ENCODE assay signal across 27 cellular contexts in genomic region chr12:7583471-7583870, GRCh38.
"Had no signal": no experiment of that assay in that cellular context is flagged by ENCODE, and none has a peak within 500 bp of the region (broad histone marks: within the 10 kb centered on the region; RNA-seq: fewer than 3 reads in every experiment).

No MANE protein-coding gene starts in this region.

- H3K36me3 Mint-ChIP-seq: activated CD4-positive, alpha-beta memory T cell treated with anti-CD3 and anti-CD28 coated beads for 36 hours; memory B cell had no signal

- H3K27me3 ChIP-seq: esophagus squamous epithelium, stomach, tibial artery, uterus had no signal

- ATAC-seq: left cardiac atrium; naive thymus-derived CD4-positive, alpha-beta T cell; right cardiac atrium; stimulated activated naive B cell treated with anti-CD40 and anti-IgM and Interleukin-4, amounts not matched to agents 10 μg/mL and 1 μg/mL and 100 μg/mL, for 72 hours had no signal

- H3K9me3 ChIP-seq: tibial artery, uterus had no signal

- H3K4me1 ChIP-seq: esophagus squamous epithelium, parathyroid adenoma, stomach, tibial artery, uterus had no signal

- H3K9me3 Mint-ChIP-seq: activated T-helper 17 cell treated with anti-CD3 and anti-CD28 coated beads, Interleukin-2, amount 50 U/mL, for 72 hours had no signal

- H3K27ac ChIP-seq: esophagus squamous epithelium, parathyroid adenoma, stomach, tibial artery, uterus, WERI-Rb-1 had no signal

- H3K79me2 ChIP-seq: parathyroid adenoma had no signal

- H3K4me3 ChIP-seq: esophagus squamous epithelium, stomach, tibial artery, uterus had no signal

- H2AFZ ChIP-seq: parathyroid adenoma had no signal

- H3K36me3 ChIP-seq: esophagus squamous epithelium, stomach, tibial artery, uterus, WERI-Rb-1 had no signal

- H3K9ac ChIP-seq: parathyroid adenoma had no signal

- DNase-seq: activated CD8-positive, alpha-beta memory T cell treated with anti-CD3 and anti-CD28 coated beads, Interleukin-2, amount 50 U/mL, for 48 hours; activated gamma-delta T cell treated with Interleukin-2 at 50 U/mL for 16 hours; activated naive CD4-positive, alpha-beta T cell treated with anti-CD3 and anti-CD28 coated beads, Interleukin-2, amount 50 U/mL, for 16 hours; activated T-cell treated with anti-CD3 and anti-CD28 coated beads, Interleukin-2, amount 50 U/mL, for 4 hours; amygdala; central memory CD4-positive, alpha-beta T cell; endodermal cell; esophagus squamous epithelium; glutamatergic neuron; left cardiac atrium; midbrain; naive thymus-derived CD4-positive, alpha-beta T cell; nucleus accumbens; right cardiac atrium; stimulated activated CD4-positive, alpha-beta T cell treated with anti-CD3 and anti-CD28 coated beads, Interleukin-2, amount 100 ng/mL, for 24 hours; stimulated activated naive B cell treated with anti-CD40 and anti-IgM and Interleukin-4, amounts not matched to agents 10 μg/mL and 1 μg/mL and 100 μg/mL, for 72 hours; T-helper 9 cell; tibial artery; uterus; WERI-Rb-1 had no signal

- H3K4me3 Mint-ChIP-seq: activated CD4-positive, alpha-beta memory T cell treated with anti-CD3 and anti-CD28 coated beads for 36 hours; activated T-cell treated with anti-CD3 and anti-CD28 coated beads, Interleukin-2, amount 50 U/mL, for 4 hours; activated T-helper 17 cell treated with anti-CD3 and anti-CD28 coated beads, Interleukin-2, amount 50 U/mL, for 72 hours; dendritic cell treated with granulocyte-macrophage colony-stimulating factor and Interleukin-4, amounts not matched to agents 40 ng/mL and 50 ng/mL, for 4 days; endodermal cell; memory B cell; naive thymus-derived CD4-positive, alpha-beta T cell; stimulated activated naive B cell treated with anti-CD40 and anti-IgM and Interleukin-4, amounts not matched to agents 10 μg/mL and 1 μg/mL and 100 μg/mL, for 72 hours; T-helper 1 cell treated with Interleukin-12 subunit alpha and Interleukin-12 subunit beta and Interleukin-4 antibody, amounts not matched to agents 30 μg/mL and 1 μg/mL, for 36 hours had no signal

- H3K4me1 Mint-ChIP-seq: activated T-helper 17 cell treated with anti-CD3 and anti-CD28 coated beads, Interleukin-2, amount 50 U/mL, for 72 hours; endodermal cell; memory B cell had no signal

- H3K27ac Mint-ChIP-seq: activated CD4-positive, alpha-beta memory T cell treated with anti-CD3 and anti-CD28 coated beads for 36 hours; activated T-helper 17 cell treated with anti-CD3 and anti-CD28 coated beads, Interleukin-2, amount 50 U/mL, for 72 hours; dendritic cell treated with granulocyte-macrophage colony-stimulating factor and Interleukin-4, amounts not matched to agents 40 ng/mL and 50 ng/mL, for 4 days; endodermal cell; memory B cell; naive thymus-derived CD4-positive, alpha-beta T cell; stimulated activated naive B cell treated with anti-CD40 and anti-IgM and Interleukin-4, amounts not matched to agents 10 μg/mL and 1 μg/mL and 100 μg/mL, for 72 hours; T-helper 1 cell treated with Interleukin-12 subunit alpha and Interleukin-12 subunit beta and Interleukin-4 antibody, amounts not matched to agents 30 μg/mL and 1 μg/mL, for 36 hours had no signal
